Comparison of ENCODE assay signal across 1 cellular context in genomic region chr5:1135696-1136525, GRCh38.
A peak's percentile ranks its signal among the peaks of the same experiment; 100 is the strongest.
TF ChIP-seq lines count a peak whose summit lies in the region.

No MANE protein-coding gene starts in this region.

TF ChIP-seq in HepG2, 621 proteins besides CTCF, POLR2A, EP300 and RAD21 (continued from another document and continues in another):
- 0 out of 2 replicates have a peak, but pooled peaks have one; percentile 24 for TF ChIP-seq KDM1A (CRISPR knock-in tag; IDR thresholded peaks at IDR 0.05)
- TF ChIP-seq E2F5 (CRISPR knock-in tag; conservative IDR thresholded peaks at IDR 0.05), result no peak
- 0 out of 2 replicates have a peak, but pooled peaks have one; percentile 32 for TF ChIP-seq ZKSCAN8 (CRISPR knock-in tag; IDR thresholded peaks at IDR 0.05; ENCODE audit: borderline replicate concordance)
- no peak for TF ChIP-seq ZNF841 (CRISPR knock-in tag; IDR thresholded peaks at IDR 0.05; ENCODE audit: borderline replicate concordance)
- no peak for TF ChIP-seq REXO4 (CRISPR knock-in tag; IDR thresholded peaks at IDR 0.05; ENCODE audit: borderline replicate concordance)
- TF ChIP-seq, protein P1, sequence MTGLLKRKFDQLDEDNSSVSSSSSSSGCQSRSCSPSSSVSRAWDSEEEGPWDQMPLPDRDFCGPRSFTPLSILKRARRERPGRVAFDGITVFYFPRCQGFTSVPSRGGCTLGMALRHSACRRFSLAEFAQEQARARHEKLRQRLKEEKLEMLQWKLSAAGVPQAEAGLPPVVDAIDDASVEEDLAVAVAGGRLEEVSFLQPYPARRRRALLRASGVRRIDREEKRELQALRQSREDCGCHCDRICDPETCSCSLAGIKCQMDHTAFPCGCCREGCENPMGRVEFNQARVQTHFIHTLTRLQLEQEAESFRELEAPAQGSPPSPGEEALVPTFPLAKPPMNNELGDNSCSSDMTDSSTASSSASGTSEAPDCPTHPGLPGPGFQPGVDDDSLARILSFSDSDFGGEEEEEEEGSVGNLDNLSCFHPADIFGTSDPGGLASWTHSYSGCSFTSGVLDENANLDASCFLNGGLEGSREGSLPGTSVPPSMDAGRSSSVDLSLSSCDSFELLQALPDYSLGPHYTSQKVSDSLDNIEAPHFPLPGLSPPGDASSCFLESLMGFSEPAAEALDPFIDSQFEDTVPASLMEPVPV (CRISPR knock-in tag; IDR thresholded peaks at IDR 0.05), result no peak
- TF ChIP-seq GPN1 (CRISPR knock-in tag; IDR thresholded peaks at IDR 0.05; ENCODE audit: borderline replicate concordance), result no peak
- no peak for TF ChIP-seq MXD4 (CRISPR knock-in tag; IDR thresholded peaks at IDR 0.05)
- peak; percentile 40; the same call in 1 of the 2 replicates for TF ChIP-seq SAP130 (CRISPR knock-in tag; IDR thresholded peaks at IDR 0.05; ENCODE audit: low read depth)
- TF ChIP-seq TARDBP (CRISPR knock-in tag; IDR thresholded peaks at IDR 0.05), result peak; percentile 37; the same call in 1 of the 2 replicates
- TF ChIP-seq E2F1 (CRISPR knock-in tag; IDR thresholded peaks at IDR 0.05), result no peak
- no peak for TF ChIP-seq SMYD3 (CRISPR knock-in tag; IDR thresholded peaks at IDR 0.05)
- no peak for TF ChIP-seq ATF5 (CRISPR knock-in tag; IDR thresholded peaks at IDR 0.05; ENCODE audit: low read depth)
- no peak for TF ChIP-seq ZC3H4 (CRISPR knock-in tag; IDR thresholded peaks at IDR 0.05; ENCODE audit: borderline replicate concordance)
- no peak for TF ChIP-seq JUND (CRISPR knock-in tag; IDR thresholded peaks at IDR 0.05)
- no peak for TF ChIP-seq MYC (CRISPR knock-in tag; IDR thresholded peaks at IDR 0.05; ENCODE audit: borderline replicate concordance)
- no peak for TF ChIP-seq KAT8 (CRISPR knock-in tag; IDR thresholded peaks at IDR 0.05)
- no peak for TF ChIP-seq MTERF4 (CRISPR knock-in tag; IDR thresholded peaks at IDR 0.05)
- TF ChIP-seq KDM6A (CRISPR knock-in tag; IDR thresholded peaks at IDR 0.05; ENCODE audit: low read depth), result peak; percentile 36; the same call in 1 of the 2 replicates
- TF ChIP-seq ZBTB3 (CRISPR knock-in tag; IDR thresholded peaks at IDR 0.05; ENCODE audit: borderline replicate concordance, low read depth), result no peak
- TF ChIP-seq CAMTA2 (CRISPR knock-in tag; IDR thresholded peaks at IDR 0.05; ENCODE audit: borderline replicate concordance), result no peak
- no peak for TF ChIP-seq ZNF142 (CRISPR knock-in tag; IDR thresholded peaks at IDR 0.05)
- no peak for TF ChIP-seq ZC3H13 (CRISPR knock-in tag; IDR thresholded peaks at IDR 0.05)
- no peak for TF ChIP-seq ZMAT3 (CRISPR knock-in tag; conservative IDR thresholded peaks at IDR 0.05)
- no peak for TF ChIP-seq ZNF674 (CRISPR knock-in tag; IDR thresholded peaks at IDR 0.05; ENCODE audit: low read depth)
- TF ChIP-seq SP140L (CRISPR knock-in tag; IDR thresholded peaks at IDR 0.05; ENCODE audit: borderline replicate concordance), result no peak
- TF ChIP-seq EEA1 (CRISPR knock-in tag; IDR thresholded peaks at IDR 0.05; ENCODE audit: borderline replicate concordance), result no peak
- no peak for TF ChIP-seq DR1 (CRISPR knock-in tag; IDR thresholded peaks at IDR 0.05)
- TF ChIP-seq FOXJ3 (CRISPR knock-in tag; IDR thresholded peaks at IDR 0.05; ENCODE audit: borderline replicate concordance), result no peak
- TF ChIP-seq SRY (CRISPR knock-in tag; IDR thresholded peaks at IDR 0.05), result no peak
- no peak for TF ChIP-seq TFDP1 (CRISPR knock-in tag; IDR thresholded peaks at IDR 0.05; ENCODE audit: borderline replicate concordance)
- TF ChIP-seq HNF4G (IDR thresholded peaks at IDR 0.05; ENCODE audit: borderline replicate concordance, low read depth, low read length), result peak; percentile 36; the same call in 1 of the 2 replicates
- TF ChIP-seq HNF4G (CRISPR knock-in tag; IDR thresholded peaks at IDR 0.05; ENCODE audit: borderline replicate concordance, low read depth), result no peak
- TF ChIP-seq PAWR (CRISPR knock-in tag; IDR thresholded peaks at IDR 0.05; ENCODE audit: borderline replicate concordance), result no peak
- TF ChIP-seq SALL1 (CRISPR knock-in tag; IDR thresholded peaks at IDR 0.05), result peak; percentile 61
- TF ChIP-seq AGO1 (IDR thresholded peaks at IDR 0.05; ENCODE audit: low read depth, low read length, poor library complexity, severe bottlenecking), result no peak
- TF ChIP-seq, protein P2, sequence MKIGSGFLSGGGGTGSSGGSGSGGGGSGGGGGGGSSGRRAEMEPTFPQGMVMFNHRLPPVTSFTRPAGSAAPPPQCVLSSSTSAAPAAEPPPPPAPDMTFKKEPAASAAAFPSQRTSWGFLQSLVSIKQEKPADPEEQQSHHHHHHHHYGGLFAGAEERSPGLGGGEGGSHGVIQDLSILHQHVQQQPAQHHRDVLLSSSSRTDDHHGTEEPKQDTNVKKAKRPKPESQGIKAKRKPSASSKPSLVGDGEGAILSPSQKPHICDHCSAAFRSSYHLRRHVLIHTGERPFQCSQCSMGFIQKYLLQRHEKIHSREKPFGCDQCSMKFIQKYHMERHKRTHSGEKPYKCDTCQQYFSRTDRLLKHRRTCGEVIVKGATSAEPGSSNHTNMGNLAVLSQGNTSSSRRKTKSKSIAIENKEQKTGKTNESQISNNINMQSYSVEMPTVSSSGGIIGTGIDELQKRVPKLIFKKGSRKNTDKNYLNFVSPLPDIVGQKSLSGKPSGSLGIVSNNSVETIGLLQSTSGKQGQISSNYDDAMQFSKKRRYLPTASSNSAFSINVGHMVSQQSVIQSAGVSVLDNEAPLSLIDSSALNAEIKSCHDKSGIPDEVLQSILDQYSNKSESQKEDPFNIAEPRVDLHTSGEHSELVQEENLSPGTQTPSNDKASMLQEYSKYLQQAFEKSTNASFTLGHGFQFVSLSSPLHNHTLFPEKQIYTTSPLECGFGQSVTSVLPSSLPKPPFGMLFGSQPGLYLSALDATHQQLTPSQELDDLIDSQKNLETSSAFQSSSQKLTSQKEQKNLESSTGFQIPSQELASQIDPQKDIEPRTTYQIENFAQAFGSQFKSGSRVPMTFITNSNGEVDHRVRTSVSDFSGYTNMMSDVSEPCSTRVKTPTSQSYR (CRISPR knock-in tag; IDR thresholded peaks at IDR 0.05; ENCODE audit: borderline replicate concordance), result peak; percentile 6; the same call in 1 of the 2 replicates
- TF ChIP-seq, protein P3, sequence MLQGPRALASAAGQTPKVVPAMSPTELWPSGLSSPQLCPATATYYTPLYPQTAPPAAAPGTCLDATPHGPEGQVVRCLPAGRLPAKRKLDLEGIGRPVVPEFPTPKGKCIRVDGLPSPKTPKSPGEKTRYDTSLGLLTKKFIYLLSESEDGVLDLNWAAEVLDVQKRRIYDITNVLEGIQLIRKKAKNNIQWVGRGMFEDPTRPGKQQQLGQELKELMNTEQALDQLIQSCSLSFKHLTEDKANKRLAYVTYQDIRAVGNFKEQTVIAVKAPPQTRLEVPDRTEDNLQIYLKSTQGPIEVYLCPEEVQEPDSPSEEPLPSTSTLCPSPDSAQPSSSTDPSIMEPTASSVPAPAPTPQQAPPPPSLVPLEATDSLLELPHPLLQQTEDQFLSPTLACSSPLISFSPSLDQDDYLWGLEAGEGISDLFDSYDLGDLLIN (CRISPR knock-in tag; IDR thresholded peaks at IDR 0.05; ENCODE audit: borderline replicate concordance), result no peak
- TF ChIP-seq HDAC1 (CRISPR knock-in tag; IDR thresholded peaks at IDR 0.05), result no peak; the same call in 1 of the 2 replicates
- TF ChIP-seq GATAD2A (CRISPR knock-in tag; IDR thresholded peaks at IDR 0.05), result peak; percentile 65; the same call in 1 of the 2 replicates
- peak; percentile 28 for TF ChIP-seq TEAD3 (CRISPR knock-in tag; optimal IDR thresholded peaks at IDR 0.05; ENCODE audit: borderline replicate concordance)
- no peak for TF ChIP-seq ZNF362 (CRISPR knock-in tag; IDR thresholded peaks at IDR 0.05; ENCODE audit: borderline replicate concordance)
- TF ChIP-seq ZNF614 (CRISPR knock-in tag; IDR thresholded peaks at IDR 0.05; ENCODE audit: borderline replicate concordance), result peak; percentile 39; the same call in 1 of the 2 replicates
- no peak for TF ChIP-seq ZNF3 (CRISPR knock-in tag; IDR thresholded peaks at IDR 0.05)
